In genomic region chr19:10333758-10334339, GRCh38 we compare ENCODE assay signal across 8 cellular contexts.
DNase-seq lines count a peak whose midpoint lies in the region; ATAC-seq and TF ChIP-seq lines count a peak whose summit lies in the region.

No MANE protein-coding gene starts in this region.

- H4K20me1 ChIP-seq in KMS-11 (ENCODE audit: insufficient read depth) = no peaks in the 10 kb centered on the region

- no peaks in the 10 kb centered on the region for H3K27me3 Mint-ChIP-seq in central memory CD8-positive, alpha-beta T cell

- H3K4me1 ChIP-seq in KMS-11 (ENCODE audit: low read depth, poor library complexity, severe bottlenecking) (peaks cover 16% of the 10 kb centered on the region), muscle layer of duodenum (ENCODE audit: control insufficient read depth in 1 of 2, insufficient read depth in 2 of 2, low read length in 2 of 2) (peaks cover 3 to 29% of the 10 kb centered on the region in 2 donors)

- no peak for ATAC-seq in central memory CD8-positive, alpha-beta T cell (replicated peaks; ENCODE audit: extremely low read depth, poor library complexity, severe bottlenecking)
- ATAC-seq in HG03521 (IDR thresholded peaks at IDR 0.05; ENCODE audit: unreplicated experiment) (no peak), HG03520 (IDR thresholded peaks at IDR 0.05; ENCODE audit: unreplicated experiment) (no peak)

- H3K36me3 ChIP-seq in KMS-11 (ENCODE audit: insufficient read depth) = no peaks in the 10 kb centered on the region; the same call in 1 of the 2 replicates
- peaks cover 6 to 21% of the 10 kb centered on the region in 2 donors for H3K36me3 ChIP-seq in muscle layer of duodenum (ENCODE audit: control insufficient read depth in 1 of 2, insufficient read depth in 2 of 2, low read length in 2 of 2)

- H3K27me3 ChIP-seq in KMS-11 (ENCODE audit: insufficient read depth, low read depth) (no peaks in the 10 kb centered on the region), muscle layer of duodenum (ENCODE audit: low read depth, low read length) (no peaks in the 10 kb centered on the region)

- peak overlapping the region; percentile 85; the same call in 1 of the 2 replicates for H3K9ac ChIP-seq in KMS-11

- DNase-seq in EH (ENCODE audit: low read depth) = peak; percentile 13
- no peak for DNase-seq in central memory CD8-positive, alpha-beta T cell (ENCODE audit: low spot score in 2 of 2)
- no peak for DNase-seq in OCI-M1 (lab: John Stamatoyannopoulos, UW)
- no peak for DNase-seq in NCI-H187 treated with DMSO at 0.1 percent for 48 hours (lab: John Stamatoyannopoulos, UW)

- peak overlapping the region; percentile 62 for H2AFZ ChIP-seq in KMS-11 (ENCODE audit: low read depth)

- peak overlapping the region; percentile 94 for H3K4me3 Mint-ChIP-seq in central memory CD8-positive, alpha-beta T cell

- no peak for TF ChIP-seq CTCF in KMS-11 (conservative IDR thresholded peaks at IDR 0.05; ENCODE audit: low read depth, low read length)

- H3K79me2 ChIP-seq in KMS-11 (ENCODE audit: insufficient read depth, low read depth) = peaks cover 26% of the 10 kb centered on the region

- H3K27ac ChIP-seq in KMS-11 = no peak overlapping the region
- H3K27ac ChIP-seq in muscle layer of duodenum (ENCODE audit: low read length) = no peak overlapping the region

- H3K27ac Mint-ChIP-seq in central memory CD8-positive, alpha-beta T cell (ENCODE audit: low read depth) = peak overlapping the region; percentile 88

- no peak overlapping the region for H3K4me3 ChIP-seq in KMS-11 (IDR thresholded peaks at IDR 0.05; ENCODE audit: insufficient read depth, low read depth, low read length)
- H3K4me3 ChIP-seq in muscle layer of duodenum (ENCODE audit: low read depth in 1 of 2, low read length in 2 of 2) = peak overlapping the region; percentile 74 to 83

- no peaks in the 10 kb centered on the region for H3K9me3 Mint-ChIP-seq in central memory CD8-positive, alpha-beta T cell

- no peaks in the 10 kb centered on the region for H3K9me3 ChIP-seq in muscle layer of duodenum (ENCODE audit: control insufficient read depth in 1 of 2, low read length in 2 of 2)

- peaks cover 35% of the 10 kb centered on the region for H3K36me3 Mint-ChIP-seq in central memory CD8-positive, alpha-beta T cell (ENCODE audit: insufficient read depth)

- H3K4me2 ChIP-seq in KMS-11 = peak overlapping the region; percentile 58

- peaks cover 27% of the 10 kb centered on the region for H3K4me1 Mint-ChIP-seq in central memory CD8-positive, alpha-beta T cell
